Comparison of ENCODE assay signal across 1 cellular context in the genomic region with DNA sequence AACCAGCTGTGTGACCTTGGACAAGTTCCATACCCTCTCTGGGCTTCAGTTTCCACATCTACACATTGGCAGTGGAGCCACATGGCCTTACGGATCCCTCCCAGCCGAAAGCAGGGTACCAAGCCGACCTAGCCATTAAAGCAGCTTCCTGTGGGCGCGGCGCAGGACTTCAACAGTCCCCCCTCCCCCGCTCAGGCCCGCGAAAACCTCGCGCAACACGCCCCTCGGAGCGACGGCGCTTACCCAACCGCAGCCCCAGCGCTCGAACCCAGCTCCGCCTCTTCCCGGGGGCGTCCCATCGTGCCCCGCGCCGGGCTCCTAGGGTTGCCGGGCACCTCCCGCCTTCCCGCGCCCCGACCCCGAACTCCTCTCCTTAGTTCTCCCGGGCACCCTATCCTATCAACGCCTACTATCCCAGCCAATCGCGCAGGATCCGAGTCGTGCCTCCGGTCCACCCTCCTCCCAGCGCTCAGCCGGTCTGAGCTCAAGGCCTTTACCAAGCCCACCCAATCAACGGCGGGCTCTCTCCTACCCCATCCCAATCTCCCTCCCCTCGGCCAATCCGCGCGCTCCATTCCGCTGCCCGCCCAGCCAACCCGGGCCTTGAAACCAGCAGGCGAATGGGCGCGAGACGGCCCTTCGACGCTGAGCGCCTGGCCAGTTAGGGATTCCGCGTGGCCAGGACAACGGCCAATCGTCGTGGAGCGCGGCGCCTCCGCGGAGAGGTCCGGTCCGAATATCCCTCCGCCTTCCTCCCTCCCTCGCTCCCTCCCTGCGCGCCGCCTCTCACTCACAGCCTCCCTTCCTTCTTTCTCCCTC.
TF ChIP-seq lines count a peak whose summit lies in the region.

A gene (plus strand): TSS at position 767 of the 819 bp plus-strand sequence. CDS start 326 bp downstream, outside the sequence.

TF ChIP-seq in GM23338, 12 proteins besides CTCF, POLR2A, EP300 and RAD21 (continued from another document):
- TF ChIP-seq, protein P1, sequence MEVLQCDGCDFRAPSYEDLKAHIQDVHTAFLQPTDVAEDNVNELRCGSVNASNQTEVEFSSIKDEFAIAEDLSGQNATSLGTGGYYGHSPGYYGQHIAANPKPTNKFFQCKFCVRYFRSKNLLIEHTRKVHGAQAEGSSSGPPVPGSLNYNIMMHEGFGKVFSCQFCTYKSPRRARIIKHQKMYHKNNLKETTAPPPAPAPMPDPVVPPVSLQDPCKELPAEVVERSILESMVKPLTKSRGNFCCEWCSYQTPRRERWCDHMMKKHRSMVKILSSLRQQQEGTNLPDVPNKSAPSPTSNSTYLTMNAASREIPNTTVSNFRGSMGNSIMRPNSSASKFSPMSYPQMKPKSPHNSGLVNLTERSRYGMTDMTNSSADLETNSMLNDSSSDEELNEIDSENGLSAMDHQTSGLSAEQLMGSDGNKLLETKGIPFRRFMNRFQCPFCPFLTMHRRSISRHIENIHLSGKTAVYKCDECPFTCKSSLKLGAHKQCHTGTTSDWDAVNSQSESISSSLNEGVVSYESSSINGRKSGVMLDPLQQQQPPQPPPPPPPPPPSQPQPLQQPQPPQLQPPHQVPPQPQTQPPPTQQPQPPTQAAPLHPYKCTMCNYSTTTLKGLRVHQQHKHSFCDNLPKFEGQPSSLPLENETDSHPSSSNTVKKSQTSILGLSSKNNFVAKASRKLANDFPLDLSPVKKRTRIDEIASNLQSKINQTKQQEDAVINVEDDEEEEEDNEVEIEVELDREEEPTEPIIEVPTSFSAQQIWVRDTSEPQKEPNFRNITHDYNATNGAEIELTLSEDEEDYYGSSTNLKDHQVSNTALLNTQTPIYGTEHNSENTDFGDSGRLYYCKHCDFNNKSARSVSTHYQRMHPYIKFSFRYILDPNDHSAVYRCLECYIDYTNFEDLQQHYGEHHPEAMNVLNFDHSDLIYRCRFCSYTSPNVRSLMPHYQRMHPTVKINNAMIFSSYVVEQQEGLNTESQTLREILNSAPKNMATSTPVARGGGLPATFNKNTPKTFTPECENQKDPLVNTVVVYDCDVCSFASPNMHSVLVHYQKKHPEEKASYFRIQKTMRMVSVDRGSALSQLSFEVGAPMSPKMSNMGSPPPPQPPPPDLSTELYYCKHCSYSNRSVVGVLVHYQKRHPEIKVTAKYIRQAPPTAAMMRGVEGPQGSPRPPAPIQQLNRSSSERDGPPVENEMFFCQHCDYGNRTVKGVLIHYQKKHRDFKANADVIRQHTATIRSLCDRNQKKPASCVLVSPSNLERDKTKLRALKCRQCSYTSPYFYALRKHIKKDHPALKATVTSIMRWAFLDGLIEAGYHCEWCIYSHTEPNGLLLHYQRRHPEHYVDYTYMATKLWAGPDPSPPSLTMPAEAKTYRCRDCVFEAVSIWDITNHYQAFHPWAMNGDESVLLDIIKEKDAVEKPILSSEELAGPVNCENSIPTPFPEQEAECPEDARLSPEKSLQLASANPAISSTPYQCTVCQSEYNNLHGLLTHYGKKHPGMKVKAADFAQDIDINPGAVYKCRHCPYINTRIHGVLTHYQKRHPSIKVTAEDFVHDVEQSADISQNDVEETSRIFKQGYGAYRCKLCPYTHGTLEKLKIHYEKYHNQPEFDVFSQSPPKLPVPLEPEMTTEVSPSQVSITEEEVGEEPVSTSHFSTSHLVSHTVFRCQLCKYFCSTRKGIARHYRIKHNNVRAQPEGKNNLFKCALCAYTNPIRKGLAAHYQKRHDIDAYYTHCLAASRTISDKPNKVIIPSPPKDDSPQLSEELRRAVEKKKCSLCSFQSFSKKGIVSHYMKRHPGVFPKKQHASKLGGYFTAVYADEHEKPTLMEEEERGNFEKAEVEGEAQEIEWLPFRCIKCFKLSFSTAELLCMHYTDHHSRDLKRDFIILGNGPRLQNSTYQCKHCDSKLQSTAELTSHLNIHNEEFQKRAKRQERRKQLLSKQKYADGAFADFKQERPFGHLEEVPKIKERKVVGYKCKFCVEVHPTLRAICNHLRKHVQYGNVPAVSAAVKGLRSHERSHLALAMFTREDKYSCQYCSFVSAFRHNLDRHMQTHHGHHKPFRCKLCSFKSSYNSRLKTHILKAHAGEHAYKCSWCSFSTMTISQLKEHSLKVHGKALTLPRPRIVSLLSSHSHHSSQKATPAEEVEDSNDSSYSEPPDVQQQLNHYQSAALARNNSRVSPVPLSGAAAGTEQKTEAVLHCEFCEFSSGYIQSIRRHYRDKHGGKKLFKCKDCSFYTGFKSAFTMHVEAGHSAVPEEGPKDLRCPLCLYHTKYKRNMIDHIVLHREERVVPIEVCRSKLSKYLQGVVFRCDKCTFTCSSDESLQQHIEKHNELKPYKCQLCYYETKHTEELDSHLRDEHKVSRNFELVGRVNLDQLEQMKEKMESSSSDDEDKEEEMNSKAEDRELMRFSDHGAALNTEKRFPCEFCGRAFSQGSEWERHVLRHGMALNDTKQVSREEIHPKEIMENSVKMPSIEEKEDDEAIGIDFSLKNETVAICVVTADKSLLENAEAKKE (CRISPR knock-in tag; IDR thresholded peaks at IDR 0.05), result no peak
- peak; percentile 85 for TF ChIP-seq CREB1 (CRISPR knock-in tag; IDR thresholded peaks at IDR 0.05; ENCODE audit: low read depth)
- TF ChIP-seq EZH2 (IDR thresholded peaks at IDR 0.05; ENCODE audit: low read depth, unreplicated experiment), result no peak
- TF ChIP-seq EZH2phosphoT487 (IDR thresholded peaks at IDR 0.05; ENCODE audit: unreplicated experiment), result no peak
- no peak for TF ChIP-seq JUNB (IDR thresholded peaks at IDR 0.05; ENCODE audit: unreplicated experiment)
- TF ChIP-seq NANOG (IDR thresholded peaks at IDR 0.05; ENCODE audit: borderline replicate concordance), result peak; percentile 42
- TF ChIP-seq STAT1 (IDR thresholded peaks at IDR 0.05; ENCODE audit: unreplicated experiment), result no peak
- TF ChIP-seq, protein P2, sequence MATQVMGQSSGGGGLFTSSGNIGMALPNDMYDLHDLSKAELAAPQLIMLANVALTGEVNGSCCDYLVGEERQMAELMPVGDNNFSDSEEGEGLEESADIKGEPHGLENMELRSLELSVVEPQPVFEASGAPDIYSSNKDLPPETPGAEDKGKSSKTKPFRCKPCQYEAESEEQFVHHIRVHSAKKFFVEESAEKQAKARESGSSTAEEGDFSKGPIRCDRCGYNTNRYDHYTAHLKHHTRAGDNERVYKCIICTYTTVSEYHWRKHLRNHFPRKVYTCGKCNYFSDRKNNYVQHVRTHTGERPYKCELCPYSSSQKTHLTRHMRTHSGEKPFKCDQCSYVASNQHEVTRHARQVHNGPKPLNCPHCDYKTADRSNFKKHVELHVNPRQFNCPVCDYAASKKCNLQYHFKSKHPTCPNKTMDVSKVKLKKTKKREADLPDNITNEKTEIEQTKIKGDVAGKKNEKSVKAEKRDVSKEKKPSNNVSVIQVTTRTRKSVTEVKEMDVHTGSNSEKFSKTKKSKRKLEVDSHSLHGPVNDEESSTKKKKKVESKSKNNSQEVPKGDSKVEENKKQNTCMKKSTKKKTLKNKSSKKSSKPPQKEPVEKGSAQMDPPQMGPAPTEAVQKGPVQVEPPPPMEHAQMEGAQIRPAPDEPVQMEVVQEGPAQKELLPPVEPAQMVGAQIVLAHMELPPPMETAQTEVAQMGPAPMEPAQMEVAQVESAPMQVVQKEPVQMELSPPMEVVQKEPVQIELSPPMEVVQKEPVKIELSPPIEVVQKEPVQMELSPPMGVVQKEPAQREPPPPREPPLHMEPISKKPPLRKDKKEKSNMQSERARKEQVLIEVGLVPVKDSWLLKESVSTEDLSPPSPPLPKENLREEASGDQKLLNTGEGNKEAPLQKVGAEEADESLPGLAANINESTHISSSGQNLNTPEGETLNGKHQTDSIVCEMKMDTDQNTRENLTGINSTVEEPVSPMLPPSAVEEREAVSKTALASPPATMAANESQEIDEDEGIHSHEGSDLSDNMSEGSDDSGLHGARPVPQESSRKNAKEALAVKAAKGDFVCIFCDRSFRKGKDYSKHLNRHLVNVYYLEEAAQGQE (IDR thresholded peaks at IDR 0.05; ENCODE audit: unreplicated experiment), result no peak
- peak; percentile 75 for TF ChIP-seq POLR2AphosphoS5 (IDR thresholded peaks at IDR 0.05; ENCODE audit: low read depth)
TF ChIP-seq in GM23338: peak in this region for 4.
